24 cellular contexts compared by ENCODE assay signal in the genomic region with DNA sequence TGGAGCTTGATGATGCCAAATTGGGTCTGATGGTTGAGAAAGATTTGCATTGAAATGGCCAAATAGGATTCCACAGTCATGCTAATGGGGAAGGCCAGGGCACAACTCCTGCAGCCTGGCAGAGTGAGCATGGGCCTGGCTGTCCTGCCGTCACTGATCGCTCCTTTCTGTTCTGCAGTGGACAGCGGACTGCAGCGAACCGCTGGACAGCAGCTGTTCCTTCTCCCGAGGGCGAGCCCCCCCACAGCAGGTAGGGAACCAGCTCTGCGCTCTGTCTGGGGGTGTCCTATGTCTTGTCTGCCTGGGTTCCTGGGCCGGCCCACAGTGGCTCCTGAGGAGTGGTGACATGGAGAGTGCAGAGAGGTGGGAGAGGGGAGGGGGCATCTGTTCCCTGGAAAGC.
"Had no signal": no experiment of that assay in that cellular context is flagged by ENCODE, and none has a peak within 500 bp of the region (broad histone marks: within the 10 kb centered on the region; RNA-seq: fewer than 3 reads in every experiment).

No MANE protein-coding gene starts in this region.

- H3K4me1 ChIP-seq: ascending aorta, body of pancreas had no signal

- H3K9me3 Mint-ChIP-seq: activated naive CD4-positive, alpha-beta T cell treated with anti-CD3 and anti-CD28 coated beads, Interleukin-2, amount 50 U/mL, for 24 hours; activated T-cell treated with anti-CD3 and anti-CD28 coated beads, Interleukin-2, amount 50 U/mL, for 24 hours; activated T-helper 1 cell treated with anti-CD3 and anti-CD28 coated beads, Interleukin-12 subunit alpha, Interleukin-12 subunit beta, Interleukin-2, Interleukin-4 antibody, amounts not matched to agents 30 ng/mL and 10 ng/mL and 1 ng/mL, durations not matched to agents 14 hours and 24 hours and 36 hours; T-helper 1 cell treated with Interleukin-12 subunit alpha and Interleukin-12 subunit beta and Interleukin-4 antibody, amounts not matched to agents 30 μg/mL and 1 μg/mL, for 36 hours had no signal

- H3K27me3 ChIP-seq: ascending aorta, body of pancreas, SJSA1 had no signal

- H3K27me3 Mint-ChIP-seq: activated T-cell treated with anti-CD3 and anti-CD28 coated beads, Interleukin-2, amount 50 U/mL, for 24 hours; IgD-negative memory B cell had no signal

- H3K9me3 ChIP-seq: ascending aorta, body of pancreas, SJSA1 had no signal

- H3K4me1 Mint-ChIP-seq: activated naive CD4-positive, alpha-beta T cell treated with anti-CD3 and anti-CD28 coated beads, Interleukin-2, amount 50 U/mL, for 24 hours; IgD-negative memory B cell had no signal

- H3K27ac ChIP-seq: ascending aorta, body of pancreas, SJSA1 had no signal

- DNase-seq: activated CD4-positive, alpha-beta T cell treated with anti-CD3 and anti-CD28 coated beads for 48 hours; activated CD4-positive, alpha-beta T cell treated with anti-CD3 and anti-CD28 coated beads, Interleukin-2, amount 50 U/mL, for 4 hours; activated CD4-positive, CD25-positive, alpha-beta regulatory T cell treated with anti-CD3 and anti-CD28 coated beads, Interleukin-2, amount 50 U/mL, for 72 hours; activated CD8-positive, alpha-beta T cell treated with anti-CD3 and anti-CD28 coated beads, Interleukin-2, amount 10 ng/mL, durations not matched to agents 7 days and 5 days; activated effector memory CD4-positive, alpha-beta T cell treated with Interleukin-2 at 50 U/mL for 16 hours; activated naive CD4-positive, alpha-beta T cell; activated T-cell treated with anti-CD3 and anti-CD28 coated beads, Interleukin-2, amount 50 U/mL, for 24 hours; body of pancreas; KG1; NCI-H1092; NCI-H1417; NCI-H1930; NCI-H2171 treated with DMSO at 0.1 percent for 48 hours; NCI-H226; NCI-H526; NCI-H774; Right ventricle myocardium superior; RPMI8226 had no signal

- ATAC-seq: activated CD8-positive, alpha-beta T cell treated with anti-CD3 and anti-CD28 coated beads, Interleukin-2, amount 10 ng/mL, durations not matched to agents 7 days and 5 days; body of pancreas had no signal

- H3K36me3 Mint-ChIP-seq: activated naive CD4-positive, alpha-beta T cell treated with anti-CD3 and anti-CD28 coated beads, Interleukin-2, amount 50 U/mL, for 24 hours had no signal

- H3K4me3 ChIP-seq: ascending aorta, body of pancreas, SJSA1 had no signal

- H3K27ac Mint-ChIP-seq: activated CD8-positive, alpha-beta T cell treated with anti-CD3 and anti-CD28 coated beads, Interleukin-2, amount 10 ng/mL, durations not matched to agents 7 days and 5 days; activated naive CD4-positive, alpha-beta T cell treated with anti-CD3 and anti-CD28 coated beads, Interleukin-2, amount 50 U/mL, for 24 hours; activated T-cell treated with anti-CD3 and anti-CD28 coated beads, Interleukin-2, amount 50 U/mL, for 24 hours; activated T-helper 1 cell treated with anti-CD3 and anti-CD28 coated beads, Interleukin-12 subunit alpha, Interleukin-12 subunit beta, Interleukin-2, Interleukin-4 antibody, amounts not matched to agents 30 ng/mL and 10 ng/mL and 1 ng/mL, durations not matched to agents 14 hours and 24 hours and 36 hours; IgD-negative memory B cell; T-helper 1 cell treated with Interleukin-12 subunit alpha and Interleukin-12 subunit beta and Interleukin-4 antibody, amounts not matched to agents 30 μg/mL and 1 μg/mL, for 36 hours had no signal

- H3K4me3 Mint-ChIP-seq: activated CD8-positive, alpha-beta T cell treated with anti-CD3 and anti-CD28 coated beads, Interleukin-2, amount 10 ng/mL, durations not matched to agents 7 days and 5 days; activated naive CD4-positive, alpha-beta T cell treated with anti-CD3 and anti-CD28 coated beads, Interleukin-2, amount 50 U/mL, for 24 hours; activated T-cell treated with anti-CD3 and anti-CD28 coated beads, Interleukin-2, amount 50 U/mL, for 24 hours; activated T-helper 1 cell treated with anti-CD3 and anti-CD28 coated beads, Interleukin-12 subunit alpha, Interleukin-12 subunit beta, Interleukin-2, Interleukin-4 antibody, amounts not matched to agents 30 ng/mL and 10 ng/mL and 1 ng/mL, durations not matched to agents 14 hours and 24 hours and 36 hours; IgD-negative memory B cell; T-helper 1 cell treated with Interleukin-12 subunit alpha and Interleukin-12 subunit beta and Interleukin-4 antibody, amounts not matched to agents 30 μg/mL and 1 μg/mL, for 36 hours had no signal
